Comparison of ENCODE assay signal across 17 cellular contexts in the genomic region with DNA sequence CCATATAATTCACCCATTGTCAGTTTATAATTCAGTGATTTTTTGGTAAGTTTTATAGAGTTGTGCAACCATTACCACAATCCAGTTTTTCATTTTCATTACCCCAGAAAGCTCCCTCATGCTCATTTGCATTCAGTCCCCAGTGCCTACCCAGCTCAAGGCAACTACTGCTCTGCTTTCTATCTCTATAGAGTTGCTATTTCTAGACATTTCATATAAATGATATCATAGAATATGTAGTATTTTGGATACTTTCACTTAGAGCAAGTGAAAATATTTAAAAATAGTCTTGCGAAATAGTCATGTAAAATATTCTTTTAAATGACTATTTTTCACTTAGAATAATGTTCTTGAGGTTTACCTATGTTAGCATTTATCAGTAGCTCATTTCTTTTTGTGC.
A peak's percentile ranks its signal among the peaks of the same experiment; 100 is the strongest.
DNase-seq lines count a peak whose midpoint lies in the region; ATAC-seq and TF ChIP-seq lines count a peak whose summit lies in the region.
"Had no signal": no experiment of that assay in that cellular context is flagged by ENCODE, and none has a peak within 500 bp of the region (broad histone marks: within the 10 kb centered on the region; RNA-seq: fewer than 3 reads in every experiment).

No MANE protein-coding gene starts in this region.

- ATAC-seq in GM19324 (IDR thresholded peaks at IDR 0.05; ENCODE audit: low FRiP score, unreplicated experiment), result peak; percentile 89
- peak; percentile 83 for ATAC-seq in GM21723 (IDR thresholded peaks at IDR 0.05; ENCODE audit: unreplicated experiment)
- ATAC-seq in HG03159 (IDR thresholded peaks at IDR 0.05; ENCODE audit: unreplicated experiment), result peak; percentile 70
- ATAC-seq: activated CD4-positive, CD25-positive, alpha-beta regulatory T cell treated with anti-CD3 and anti-CD28 coated beads, Interleukin-2, amount 50 U/mL, for 24 hours; activated naive CD4-positive, alpha-beta T cell treated with anti-CD3 and anti-CD28 coated beads, Interleukin-2, amount 50 U/mL, for 72 hours had no signal

- DNase-seq in fibroblast of peridontal ligament (ENCODE audit: extremely low read depth) (peak; percentile 12), GM10266 (ENCODE audit: extremely low spot score) (no peak), KBM-7 (no peak), NCI-H524 treated with DMSO at 0.1 percent for 48 hours (lab: John Stamatoyannopoulos, UW) (no peak), GM13977 (ENCODE audit: low spot score) (no peak)
- DNase-seq: DND-41; KG1; kidney; midbrain; NCI-H1436 treated with DMSO at 0.1 percent for 48 hours; RPMI8226; stimulated activated naive CD4-positive, alpha-beta T cell treated with Interleukin-2 at 50 U/mL for 16 hours had no signal

- in situ Hi-C loops in KBM-7 (cut with MboI; ENCODE audit: low pct_unique_long_range_greater_than_20kb, low sequenced_read_pairs) (no loop called here), GM13977 (cut with MboI; ENCODE audit: low pct_unique_long_range_greater_than_20kb, low sequenced_read_pairs, unreplicated experiment) (no loop called here)

- TF ChIP-seq CTCF in GM10266 (IDR thresholded peaks at IDR 0.05; ENCODE audit: control insufficient read depth, insufficient read depth, low read depth, missing control alignments), result no peak
- no peak for TF ChIP-seq CTCF in GM13977 (IDR thresholded peaks at IDR 0.05; ENCODE audit: extremely low read depth, insufficient read depth, missing control alignments)
